In the genomic region with DNA sequence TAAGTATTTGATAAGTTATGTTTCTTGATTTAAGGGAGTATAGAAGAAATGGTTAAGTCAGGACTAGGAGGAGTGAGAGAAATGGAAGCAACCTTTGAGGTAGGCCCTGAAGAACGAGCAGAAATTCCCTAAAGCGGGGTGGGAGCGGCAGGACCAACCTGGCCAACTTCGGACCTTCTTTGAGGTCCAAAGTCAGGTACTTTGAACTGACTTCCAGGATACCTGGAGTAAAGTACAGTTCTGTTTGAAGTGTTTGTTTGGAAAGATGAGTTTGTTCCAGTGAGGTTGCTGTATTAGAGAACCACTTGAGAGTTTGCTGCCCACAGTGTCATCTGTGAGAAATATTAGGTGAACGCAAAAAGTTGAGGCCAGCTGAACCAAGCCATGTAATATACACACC, we compare ENCODE assay signal across 14 cellular contexts. TPM values are rescaled to one million over a fixed set of nuclear protein-coding genes. Genes with fewer than 3 reads are reported as not detected.
DNase-seq lines count a peak whose midpoint lies in the region; ATAC-seq and TF ChIP-seq lines count a peak whose summit lies in the region.
"Had no signal": no experiment of that assay in that cellular context is flagged by ENCODE, and none has a peak within 500 bp of the region (broad histone marks: within the 10 kb centered on the region; RNA-seq: fewer than 3 reads in every experiment).

No MANE protein-coding gene starts in this region.

- H3K4me3 Mint-ChIP-seq in T-helper 1 cell treated with Interleukin-12 subunit alpha and Interleukin-12 subunit beta and Interleukin-4 antibody, amounts not matched to agents 30 μg/mL and 1 μg/mL, for 36 hours = no peak overlapping the region
- H3K4me3 Mint-ChIP-seq in central memory CD8-positive, alpha-beta T cell = peak overlapping the region; percentile 74
- H3K4me3 Mint-ChIP-seq in nephron = no peak overlapping the region
- no peak overlapping the region for H3K4me3 Mint-ChIP-seq in HFFc6

- H3F3A ChIP-seq in Loucy (ENCODE audit: low read depth) = no peaks in the 10 kb centered on the region

- peak overlapping the region; percentile 50 for H3K4me2 ChIP-seq in Loucy (ENCODE audit: low read depth, low read length, poor library complexity, severe bottlenecking)

- H3K9ac ChIP-seq in Loucy (ENCODE audit: low read depth, low read length, poor library complexity, severe bottlenecking) = peak overlapping the region; percentile 23

- H4K20me1 ChIP-seq in Loucy (ENCODE audit: insufficient read depth, low read length, poor library complexity, severe bottlenecking) = peaks cover 97% of the 10 kb centered on the region

- no peak for DNase-seq in T-helper 1 cell
- DNase-seq in central memory CD8-positive, alpha-beta T cell (ENCODE audit: low spot score in 2 of 2) = no peak
- DNase-seq in pons (ENCODE audit: low spot score) = no peak
- DNase-seq in body of pancreas = no peak
- no peak for DNase-seq in HFFc6
- DNase-seq: amniotic stem cell; central memory CD4-positive, alpha-beta T cell; NCI-H1436 treated with DMSO at 0.1 percent for 48 hours; nucleus accumbens; RPMI8226 had no signal

- H3K4me3 ChIP-seq in Loucy (ENCODE audit: low read length, poor library complexity, severe bottlenecking) (peak overlapping the region; percentile 0), body of pancreas (no peak overlapping the region)

- no peak for ATAC-seq in central memory CD8-positive, alpha-beta T cell (replicated peaks; ENCODE audit: extremely low read depth, poor library complexity, severe bottlenecking)
- no peak for ATAC-seq in body of pancreas

- H3K4me1 ChIP-seq in Loucy (ENCODE audit: insufficient read depth, low read length, poor library complexity, severe bottlenecking) (peaks cover 33% of the 10 kb centered on the region), body of pancreas (peaks cover 94% of the 10 kb centered on the region)

- H3K27me3 Mint-ChIP-seq in T-helper 1 cell treated with Interleukin-12 subunit alpha and Interleukin-12 subunit beta and Interleukin-4 antibody, amounts not matched to agents 30 μg/mL and 1 μg/mL, for 36 hours (ENCODE audit: low read depth) = no peaks in the 10 kb centered on the region
- H3K27me3 Mint-ChIP-seq in central memory CD8-positive, alpha-beta T cell = no peaks in the 10 kb centered on the region
- no peaks in the 10 kb centered on the region for H3K27me3 Mint-ChIP-seq in nephron (ENCODE audit: low read depth)
- no peaks in the 10 kb centered on the region; the same call in 1 of the 2 replicates for H3K27me3 Mint-ChIP-seq in HFFc6 (ENCODE audit: insufficient read depth)

- no peaks in the 10 kb centered on the region for H3K9me2 ChIP-seq in Loucy (replicated peaks; ENCODE audit: low read depth, low read length)

- H3K4me1 Mint-ChIP-seq in T-helper 1 cell treated with Interleukin-12 subunit alpha and Interleukin-12 subunit beta and Interleukin-4 antibody, amounts not matched to agents 30 μg/mL and 1 μg/mL, for 36 hours (ENCODE audit: low read depth) = peaks cover 76% of the 10 kb centered on the region
- H3K4me1 Mint-ChIP-seq in central memory CD8-positive, alpha-beta T cell = peaks cover 90% of the 10 kb centered on the region
- H3K4me1 Mint-ChIP-seq in nephron = peaks cover 71% of the 10 kb centered on the region
- H3K4me1 Mint-ChIP-seq in HFFc6 (ENCODE audit: low read depth) = peaks cover 72% of the 10 kb centered on the region

- TF ChIP-seq CTCF in Loucy (conservative IDR thresholded peaks at IDR 0.05; ENCODE audit: low read length) = no peak
- TF ChIP-seq CTCF in nephron (IDR thresholded peaks at IDR 0.05; ENCODE audit: unreplicated experiment in 3 of 3) = no peak
- no peak for TF ChIP-seq CTCF in body of pancreas (IDR thresholded peaks at IDR 0.05)
- TF ChIP-seq CTCF in HFFc6 (IDR thresholded peaks at IDR 0.05) = no peak

- H3K27me3 ChIP-seq in Loucy (ENCODE audit: insufficient read depth, low read length, poor library complexity, severe bottlenecking) (no peaks in the 10 kb centered on the region), body of pancreas (no peaks in the 10 kb centered on the region)

- H3K36me3 ChIP-seq in Loucy (ENCODE audit: insufficient read depth, low read length) (peaks cover 13% of the 10 kb centered on the region; the same call in 1 of the 2 replicates), body of pancreas (replicated peaks in 1 of 2; ENCODE audit: insufficient read depth in 1 of 2, low read depth in 2 of 2) (no peaks in the 10 kb centered on the region)

- no peak for TF ChIP-seq POLR2A in body of pancreas (IDR thresholded peaks at IDR 0.05)

- no peak overlapping the region for H2AFZ ChIP-seq in Loucy (ENCODE audit: low read length)

- H3K36me3 Mint-ChIP-seq in T-helper 1 cell treated with Interleukin-12 subunit alpha and Interleukin-12 subunit beta and Interleukin-4 antibody, amounts not matched to agents 30 μg/mL and 1 μg/mL, for 36 hours (ENCODE audit: low read depth) = peaks cover 13% of the 10 kb centered on the region
- peaks cover 34% of the 10 kb centered on the region for H3K36me3 Mint-ChIP-seq in central memory CD8-positive, alpha-beta T cell (ENCODE audit: insufficient read depth)
- H3K36me3 Mint-ChIP-seq in nephron (ENCODE audit: low read depth) (peaks cover 22% of the 10 kb centered on the region), HFFc6 (ENCODE audit: low read depth) (peaks cover 7% of the 10 kb centered on the region; the same call in 1 of the 2 replicates)

- intact Hi-C loops in body of pancreas (cut with DNase I) = no loop called here

- no peaks in the 10 kb centered on the region for H3K9me3 Mint-ChIP-seq in T-helper 1 cell treated with Interleukin-12 subunit alpha and Interleukin-12 subunit beta and Interleukin-4 antibody, amounts not matched to agents 30 μg/mL and 1 μg/mL, for 36 hours
- no peaks in the 10 kb centered on the region for H3K9me3 Mint-ChIP-seq in central memory CD8-positive, alpha-beta T cell
- no peaks in the 10 kb centered on the region for H3K9me3 Mint-ChIP-seq in nephron
- H3K9me3 Mint-ChIP-seq in HFFc6 = no peaks in the 10 kb centered on the region

- H3K27ac ChIP-seq in body of pancreas = peak overlapping the region in 2 of 4 donors; percentile 25 to 73
- H3K27ac ChIP-seq: 22Rv1 had no signal

- H3K27ac Mint-ChIP-seq in T-helper 1 cell treated with Interleukin-12 subunit alpha and Interleukin-12 subunit beta and Interleukin-4 antibody, amounts not matched to agents 30 μg/mL and 1 μg/mL, for 36 hours = peak overlapping the region; percentile 7
- peak overlapping the region; percentile 80 for H3K27ac Mint-ChIP-seq in central memory CD8-positive, alpha-beta T cell (ENCODE audit: low read depth)
- H3K27ac Mint-ChIP-seq in nephron (peak overlapping the region in 2 of 3 experiments; percentile 62 to 74), HFFc6 (no peak overlapping the region)

- H3K9me3 ChIP-seq in Loucy (ENCODE audit: insufficient read depth, low read depth, low read length) (no peaks in the 10 kb centered on the region), body of pancreas (no peaks in the 10 kb centered on the region)

- H3K79me2 ChIP-seq in Loucy (ENCODE audit: insufficient read depth, low read length) = peaks cover 100% of the 10 kb centered on the region

- 72 to 78% methylated on average over 5 of the region's 5 CpGs for WGBS in body of pancreas, 2 donors

RNA-seq across cellular contexts. Expression of gene RNF4, which starts 11.7 kb away (rescaled TPM):
- total RNA-seq in body of pancreas = 10 to 100 TPM; 29.0 to 29.3 TPM
- 10 to 100 TPM; 46.1 to 52.8 (median 49.9) TPM for total RNA-seq in HFFc6 (2021; fragmentation: NEBNext Ultra II Directional; extraction: Animal tissue kit (Norgen Biotek cat#: 25700))

RNA-seq across cellular contexts. Expression of gene FAM193A, which starts 55.8 kb away (rescaled TPM):
- total RNA-seq in body of pancreas = 10 to 100 TPM; 14.8 to 22.7 TPM
- 10 to 100 TPM; 20.4 to 22.3 (median 20.8) TPM for total RNA-seq in HFFc6 (2021; fragmentation: NEBNext Ultra II Directional; extraction: Animal tissue kit (Norgen Biotek cat#: 25700))
